8 cellular contexts compared by ENCODE assay signal in genomic region chr19:13149628-13150186, GRCh38. TPM values are rescaled to one million over a fixed set of nuclear protein-coding genes. Genes with fewer than 3 reads are reported as not detected.
A peak's percentile ranks its signal among the peaks of the same experiment; 100 is the strongest.
DNase-seq lines count a peak whose midpoint lies in the region; ATAC-seq and TF ChIP-seq lines count a peak whose summit lies in the region.

No MANE protein-coding gene starts in this region.

- H3K4me3 Mint-ChIP-seq in effector memory CD8-positive, alpha-beta T cell, result peak overlapping the region; percentile 94 to 99

- H3K79me2 ChIP-seq in SU-DHL-6 (ENCODE audit: insufficient read depth, low read length), result peaks cover 19% of the 10 kb centered on the region

- H3K9ac ChIP-seq in SU-DHL-6 (ENCODE audit: low read length), result peak overlapping the region; percentile 91
- peak overlapping the region; percentile 100 for H3K9ac ChIP-seq in mucosa of stomach (ENCODE audit: low read length)

- H3K36me3 ChIP-seq in SU-DHL-6 (ENCODE audit: low read length) (no peaks in the 10 kb centered on the region; the same call in 1 of the 2 replicates), mucosa of stomach (ENCODE audit: control insufficient read depth, insufficient read depth, low read length) (no peaks in the 10 kb centered on the region), uterus (no peaks in the 10 kb centered on the region)

- no peaks in the 10 kb centered on the region for H3K27me3 Mint-ChIP-seq in effector memory CD8-positive, alpha-beta T cell

- peaks cover 57% of the 10 kb centered on the region for H3K36me3 Mint-ChIP-seq in effector memory CD8-positive, alpha-beta T cell (ENCODE audit: insufficient read depth)

- peaks cover 33 to 41% of the 10 kb centered on the region in 2 donors for H3K4me1 Mint-ChIP-seq in effector memory CD8-positive, alpha-beta T cell (ENCODE audit: low read depth in 2 of 2)

- DNase-seq in DMS53 (lab: John Stamatoyannopoulos, UW) (peak; percentile 81), DMS53 treated with DMSO at 0.1 percent for 48 hours (lab: John Stamatoyannopoulos, UW; ENCODE audit: unreplicated experiment) (no peak), HK-2 (ENCODE audit: unreplicated experiment) (peak; percentile 72), uterus (peak in 1 of 2 donors; percentile 43), GM19238 (ENCODE audit: insufficient read length, low spot score) (no peak)
- DNase-seq in effector memory CD8-positive, alpha-beta T cell, result peak in 1 of 3 experiments; percentile 23

- H3K9me3 ChIP-seq in SU-DHL-6 (ENCODE audit: insufficient read depth, low read length) (no peaks in the 10 kb centered on the region), mucosa of stomach (ENCODE audit: control insufficient read depth, low read length) (no peaks in the 10 kb centered on the region), uterus (no peaks in the 10 kb centered on the region)

- peaks cover 6% of the 10 kb centered on the region for H3F3A ChIP-seq in SU-DHL-6 (ENCODE audit: insufficient read depth)

- H3K27ac ChIP-seq in SU-DHL-6 (ENCODE audit: low read depth, low read length), result peak overlapping the region; percentile 40
- peak overlapping the region; percentile 94 to 98 for H3K27ac ChIP-seq in uterus

- H3K27me3 ChIP-seq in SU-DHL-6 (ENCODE audit: low read length) (no peaks in the 10 kb centered on the region), mucosa of stomach (ENCODE audit: control insufficient read depth, insufficient read depth, low read length) (no peaks in the 10 kb centered on the region), uterus (no peaks in the 10 kb centered on the region)

- intact Hi-C loops in uterus (cut with DNase I; ENCODE audit: low total_unique reads), result no loop called here

- TF ChIP-seq CTCF in SU-DHL-6 (IDR thresholded peaks at IDR 0.05; ENCODE audit: insufficient read depth, low read length, poor library complexity, severe bottlenecking), result no peak
- TF ChIP-seq CTCF in uterus (IDR thresholded peaks at IDR 0.05), result no peak

- peak overlapping the region; percentile 64 for H2AFZ ChIP-seq in SU-DHL-6 (ENCODE audit: low read depth, low read length, severe bottlenecking)

- H3K4me3 ChIP-seq in SU-DHL-6 (ENCODE audit: insufficient read depth, low read length, poor library complexity, severe bottlenecking) (peak overlapping the region; percentile 75), mucosa of stomach (ENCODE audit: low read length) (peak overlapping the region; percentile 100), uterus (peak overlapping the region; percentile 73 to 84)

- H3K9me3 Mint-ChIP-seq in effector memory CD8-positive, alpha-beta T cell, result no peaks in the 10 kb centered on the region

- no peaks in the 10 kb centered on the region for H3K9me2 ChIP-seq in SU-DHL-6 (replicated peaks; ENCODE audit: insufficient read depth, low read length)

- H3K4me2 ChIP-seq in SU-DHL-6 (ENCODE audit: low read depth, low read length, poor library complexity, severe bottlenecking), result peak overlapping the region; percentile 97

- peak overlapping the region; percentile 100 for H3K27ac Mint-ChIP-seq in effector memory CD8-positive, alpha-beta T cell

- TF ChIP-seq POLR2A in uterus (IDR thresholded peaks at IDR 0.05), result no peak

- H3K4me1 ChIP-seq in mucosa of stomach (ENCODE audit: control insufficient read depth, insufficient read depth, low read length) (peaks cover 10% of the 10 kb centered on the region), uterus (no peaks in the 10 kb centered on the region)

- ATAC-seq in effector memory CD8-positive, alpha-beta T cell (replicated peaks), result peak; percentile 2

- no peaks in the 10 kb centered on the region; the same call in 1 of the 2 replicates for H4K20me1 ChIP-seq in SU-DHL-6 (ENCODE audit: low read depth, low read length)

RNA-seq across cellular contexts. Expression of gene STX10, which starts 0.5 kb away (rescaled TPM):
- total RNA-seq in uterus, result 10 to 100 TPM; 42.2 to 72.1 (median 44.8) TPM

RNA-seq across cellular contexts. Expression of gene IER2, which starts 0.5 kb away (rescaled TPM):
- total RNA-seq in uterus, result 100 to 1,000 TPM in 1 of 4 donors, 10 to 100 TPM in 3; 15.1 to 108 (median 66.7) TPM

RNA-seq across cellular contexts. Expression of gene NACC1, which starts 31.6 kb away (rescaled TPM):
- 10 to 100 TPM; 13.4 to 28.1 (median 15.8) TPM for total RNA-seq in uterus

RNA-seq across cellular contexts. Expression of gene TRMT1, which starts 33.2 kb away (rescaled TPM):
- total RNA-seq in uterus, result 10 to 100 TPM; 23.2 to 99.4 (median 33.6) TPM

RNA-seq across cellular contexts. Expression of gene LYL1, which starts 47.0 kb away (rescaled TPM):
- total RNA-seq in uterus, result 10 to 100 TPM in 3 of 4 donors, 1 to 10 TPM in 1; 2.6 to 15.5 (median 11.1) TPM

Comparison
In these comparisons a context has a peak if more than half of its experiments do, and no peak if none do; other contexts are left out.
1. DNase-seq: peak in DMS53 (single experiment) and HK-2 (single experiment); none in DMS53 treated with DMSO at 0.1 percent for 48 hours (single experiment) and GM19238 (single experiment).
2. Peak in every context shown above with its lines, with median percentiles within 50 percentile points of each other: H3K4me3 ChIP-seq.